ENCODE assay signal across 1 cellular context in the genomic region with DNA sequence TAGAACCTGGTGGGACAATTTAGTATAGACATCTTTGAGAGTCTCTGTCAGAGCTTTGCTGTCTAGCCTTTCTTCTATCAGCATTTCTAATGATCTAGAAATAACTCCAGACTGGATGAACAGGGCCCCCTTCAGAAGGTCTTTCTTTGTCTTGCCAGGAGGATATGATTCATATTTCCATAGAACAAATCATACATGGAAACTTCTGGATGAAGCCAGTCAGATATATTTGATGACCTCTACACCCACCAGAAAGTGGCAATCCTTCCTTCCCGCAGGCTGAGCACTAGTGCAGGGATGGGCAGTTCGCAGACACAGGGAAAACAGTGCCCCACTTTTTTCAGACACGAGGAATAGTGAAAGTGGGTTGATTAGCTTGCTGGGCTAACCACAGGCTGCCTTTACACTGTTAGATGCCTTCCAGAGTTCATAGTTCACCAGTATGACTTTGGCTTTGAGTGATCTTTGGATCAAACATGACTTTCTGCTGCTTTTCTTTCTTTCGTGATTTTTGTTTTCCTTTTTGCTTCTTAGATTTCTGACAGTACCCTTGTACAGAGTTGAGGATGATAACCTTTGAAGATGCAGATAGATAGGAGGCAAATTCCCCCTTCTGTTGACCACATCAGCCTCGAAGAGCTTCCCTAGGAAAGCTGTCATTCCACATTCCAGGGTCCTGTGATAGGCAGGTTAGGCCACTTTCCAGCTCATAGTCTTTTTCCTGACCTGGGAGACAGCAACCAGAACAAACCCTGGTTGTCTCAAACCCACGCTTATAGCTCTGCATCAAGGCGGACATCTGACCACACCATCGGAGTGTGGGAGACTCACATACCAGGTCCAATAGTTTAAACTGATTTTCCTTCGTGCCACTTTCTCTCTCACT.
TF ChIP-seq lines count a peak whose summit lies in the region.

No MANE protein-coding gene starts in this region.

TF ChIP-seq in IMR-90, 13 proteins besides CTCF, POLR2A, EP300 and RAD21:
- TF ChIP-seq FOS (IDR thresholded peaks at IDR 0.05; ENCODE audit: low read depth, low read length) (no peak), SMC3 (IDR thresholded peaks at IDR 0.05; ENCODE audit: low read depth, low read length) (no peak), CEBPB (IDR thresholded peaks at IDR 0.05; ENCODE audit: low read depth, low read length) (no peak), NFE2L2 (IDR thresholded peaks at IDR 0.05; ENCODE audit: low read depth, low read length) (no peak), RFX5 (IDR thresholded peaks at IDR 0.05; ENCODE audit: low read depth, low read length) (no peak), MAZ (IDR thresholded peaks at IDR 0.05; ENCODE audit: borderline replicate concordance, low read depth, low read length) (no peak)
